In genomic region chr1:56915960-56916359, GRCh38 we compare ENCODE assay signal across 24 cellular contexts. TPM values are rescaled to one million over a fixed set of nuclear protein-coding genes. Genes with fewer than 3 reads are reported as not detected.
DNase-seq lines count a peak whose midpoint lies in the region; ATAC-seq and TF ChIP-seq lines count a peak whose summit lies in the region.
"Had no signal": no experiment of that assay in that cellular context is flagged by ENCODE, and none has a peak within 500 bp of the region (broad histone marks: within the 10 kb centered on the region; RNA-seq: fewer than 3 reads in every experiment).

No MANE protein-coding gene starts in this region.

- H2BK120ac ChIP-seq in IMR-90 (ENCODE audit: low read depth, low read length) (no peak overlapping the region), H9 (ENCODE audit: low read depth, low read length, poor library complexity, severe bottlenecking) (no peak overlapping the region)

- peaks cover 10 to 13% of the 10 kb centered on the region in 2 experiments for H3K4me1 Mint-ChIP-seq in H9
- H3K4me1 Mint-ChIP-seq: activated CD4-positive, alpha-beta T cell treated with anti-CD3 and anti-CD28 coated beads for 36 hours; activated CD8-positive, alpha-beta memory T cell treated with anti-CD3 and anti-CD28 coated beads, Interleukin-2, amount 10 ng/mL, durations not matched to agents 7 days and 5 days; activated naive CD8-positive, alpha-beta T cell treated with anti-CD3 and anti-CD28 coated beads, Interleukin-2, amount 10 ng/mL, durations not matched to agents 7 days and 5 days; activated T-helper 17 cell treated with anti-CD3 and anti-CD28 coated beads, Interleukin-2, amount 50 U/mL, for 72 hours had no signal

- in situ Hi-C loops in IMR-90 (cut with MboI; ENCODE audit: low sequenced_read_pairs) (no loop called here), brain microvascular endothelial cell (cut with HindIII; ENCODE audit: low pct_ligation_motif_present, low sequenced_read_pairs) (no loop called here)

- H4K20me1 ChIP-seq in IMR-90 (ENCODE audit: insufficient read depth, low read length) (no peaks in the 10 kb centered on the region), H9 (ENCODE audit: control insufficient read depth, insufficient read depth, insufficient read length) (no peaks in the 10 kb centered on the region)

- intact Hi-C loops in IMR-90 (cut with micrococcal nuclease) = no loop called here
- intact Hi-C loops in left cardiac atrium (cut with DNase I) = no loop called here

- POLR2A ChIA-PET in IMR-90 (lab: Charles Lee; ENCODE audit: unreplicated experiment) = no interaction called here

- H3K14ac ChIP-seq in IMR-90 (replicated peaks; ENCODE audit: low read depth, low read length) = no peak overlapping the region
- H3K14ac ChIP-seq in H9 (ENCODE audit: insufficient read depth, low read length) = no peak overlapping the region

- TF ChIP-seq CTCF in IMR-90 (conservative IDR thresholded peaks at IDR 0.05; ENCODE audit: low read depth, low read length) (no peak), H9 (conservative IDR thresholded peaks at IDR 0.05) (no peak), brain microvascular endothelial cell (IDR thresholded peaks at IDR 0.05; ENCODE audit: low read depth, low read length, missing control alignments) (no peak)

- no peaks in the 10 kb centered on the region; the same call in 1 of the 2 replicates for H3K9me1 ChIP-seq in IMR-90 (ENCODE audit: insufficient read depth, low read length)

- H3K4me2 ChIP-seq in IMR-90 (ENCODE audit: low read depth, low read length) (no peak overlapping the region), H9 (ENCODE audit: insufficient read depth, insufficient read length, low read length) (no peak overlapping the region)

- WGBS in IMR-90 (ENCODE audit: extremely low coverage in 2 of 2, insufficient read length in 1 of 2), 2 experiments = no CpG with 5 or more reads among the region's 4 CpGs
- no CpG with 5 or more reads among the region's 4 CpGs for WGBS in H9 (ENCODE audit: extremely low coverage, insufficient read length, low lambda C conversion rate)

- H4K91ac ChIP-seq in IMR-90 (ENCODE audit: insufficient read depth, low read depth, low read length) = no peak overlapping the region
- no peak overlapping the region for H4K91ac ChIP-seq in H9 (ENCODE audit: insufficient read length, low read depth, low read length)

- H3K4ac ChIP-seq in IMR-90 (ENCODE audit: low read depth, low read length) = no peak overlapping the region
- no peak overlapping the region for H3K4ac ChIP-seq in H9 (ENCODE audit: low read depth, low read length)

- no peak overlapping the region for H3K27ac ChIP-seq in IMR-90 (ENCODE audit: insufficient read depth, low read length)
- H3K27ac ChIP-seq in H9 (ENCODE audit: insufficient read length, low read depth, low read length) = no peak overlapping the region
- no peak overlapping the region for H3K27ac ChIP-seq in brain microvascular endothelial cell

- BruUV-seq in IMR-90 (replicated peaks; lab: Mats Ljungman, UMichigan) = no TSS peak

- H3K18ac ChIP-seq in IMR-90 (ENCODE audit: low read depth, low read length) = no peak overlapping the region
- H3K18ac ChIP-seq in H9 (ENCODE audit: insufficient read length, low read depth, low read length) = no peak overlapping the region

- no peak overlapping the region for H3K27ac Mint-ChIP-seq in H9
- H3K27ac Mint-ChIP-seq: activated CD4-positive, alpha-beta T cell treated with anti-CD3 and anti-CD28 coated beads for 36 hours; activated CD8-positive, alpha-beta memory T cell treated with anti-CD3 and anti-CD28 coated beads, Interleukin-2, amount 10 ng/mL, durations not matched to agents 7 days and 5 days; activated naive CD8-positive, alpha-beta T cell treated with anti-CD3 and anti-CD28 coated beads, Interleukin-2, amount 10 ng/mL, durations not matched to agents 7 days and 5 days; activated T-helper 17 cell treated with anti-CD3 and anti-CD28 coated beads, Interleukin-2, amount 50 U/mL, for 72 hours; brain had no signal

- CTCF ChIA-PET in IMR-90 (lab: Yijun Ruan, JAX) = no interaction called here

- H3K4me1 ChIP-seq in IMR-90 (ENCODE audit: control insufficient read depth, insufficient read depth, low read length) = peaks cover 2% of the 10 kb centered on the region; the same call in 1 of the 2 replicates
- no peaks in the 10 kb centered on the region for H3K4me1 ChIP-seq in H9 (ENCODE audit: insufficient read depth, low read length)

- H3K9me3 ChIP-seq in IMR-90 (ENCODE audit: control insufficient read depth, insufficient read depth, low read length) (no peaks in the 10 kb centered on the region), H9 (ENCODE audit: control insufficient read depth, low read depth, low read length) (no peaks in the 10 kb centered on the region)

- no peaks in the 10 kb centered on the region for H3K79me2 ChIP-seq in H9 (ENCODE audit: insufficient read depth, low read length)

- H3K27me3 ChIP-seq in IMR-90 (ENCODE audit: control insufficient read depth, insufficient read depth, low read length) (peaks cover 2% of the 10 kb centered on the region; the same call in 1 of the 2 replicates), H9 (ENCODE audit: insufficient read depth, low read length) (no peaks in the 10 kb centered on the region), brain microvascular endothelial cell (replicated peaks) (no peaks in the 10 kb centered on the region)

- no peak overlapping the region for H2AK9ac ChIP-seq in IMR-90 (replicated peaks; ENCODE audit: low read depth, low read length, poor library complexity)

- H4K8ac ChIP-seq in IMR-90 (ENCODE audit: low read depth in 2 of 2, low read length in 2 of 2) = no peak overlapping the region
- no peak overlapping the region for H4K8ac ChIP-seq in H9 (replicated peaks; ENCODE audit: insufficient read length, low read depth, low read length)

- no peaks in the 10 kb centered on the region for H3K79me1 ChIP-seq in IMR-90 (ENCODE audit: low read depth in 1 of 2, low read length in 2 of 2)
- H3K79me1 ChIP-seq in H9 (ENCODE audit: insufficient read depth, low read depth, low read length, poor library complexity, severe bottlenecking) = no peaks in the 10 kb centered on the region

- dilution Hi-C loops in IMR-90 (cut with HindIII; ENCODE audit: low sequenced_read_pairs, unreplicated experiment) = no loop called here

- H3K56ac ChIP-seq in IMR-90 (ENCODE audit: extremely low read depth, insufficient read depth, low read length) (no peak overlapping the region), H9 (ENCODE audit: insufficient read length, low read depth, low read length) (no peak overlapping the region)

- no peak overlapping the region for H2AFZ ChIP-seq in IMR-90 (replicated peaks; ENCODE audit: low read length, poor library complexity)
- no peak overlapping the region for H2AFZ ChIP-seq in H9 (ENCODE audit: low read length)

- no peaks in the 10 kb centered on the region; a peak in 1 of 5 replicates for H3K9me3 Mint-ChIP-seq in H9
- H3K9me3 Mint-ChIP-seq: activated naive CD8-positive, alpha-beta T cell treated with anti-CD3 and anti-CD28 coated beads, Interleukin-2, amount 10 ng/mL, durations not matched to agents 7 days and 5 days; activated T-helper 17 cell treated with anti-CD3 and anti-CD28 coated beads, Interleukin-2, amount 50 U/mL, for 72 hours had no signal

- TF ChIP-seq RAD21 in IMR-90 (IDR thresholded peaks at IDR 0.05; ENCODE audit: low read length) = no peak

- no peaks in the 10 kb centered on the region for H3K23me2 ChIP-seq in H9 (ENCODE audit: insufficient read length, low read depth, low read length, poor library complexity, severe bottlenecking)

- no peak overlapping the region for H3K23ac ChIP-seq in IMR-90 (ENCODE audit: low read depth, low read length)
- no peak overlapping the region for H3K23ac ChIP-seq in H9 (ENCODE audit: insufficient read length, low read depth, low read length)

- H3K9ac ChIP-seq in IMR-90 (ENCODE audit: low read depth, low read length) = no peak overlapping the region
- no peak overlapping the region for H3K9ac ChIP-seq in H9 (ENCODE audit: extremely low read depth, insufficient read length, low read length)

- H2BK20ac ChIP-seq in IMR-90 (ENCODE audit: low read depth, low read length) = no peak overlapping the region
- H2BK20ac ChIP-seq in H9 (ENCODE audit: low read depth, low read length, poor library complexity, severe bottlenecking) = no peak overlapping the region

- TF ChIP-seq POLR2A in IMR-90 (IDR thresholded peaks at IDR 0.05; ENCODE audit: low read depth, low read length) = no peak

- H3K4me3 Mint-ChIP-seq in H9 = no peak overlapping the region
- H3K4me3 Mint-ChIP-seq: activated CD4-positive, alpha-beta T cell treated with anti-CD3 and anti-CD28 coated beads for 36 hours; activated CD8-positive, alpha-beta memory T cell treated with anti-CD3 and anti-CD28 coated beads, Interleukin-2, amount 10 ng/mL, durations not matched to agents 7 days and 5 days; activated naive CD8-positive, alpha-beta T cell treated with anti-CD3 and anti-CD28 coated beads, Interleukin-2, amount 10 ng/mL, durations not matched to agents 7 days and 5 days; activated T-helper 17 cell treated with anti-CD3 and anti-CD28 coated beads, Interleukin-2, amount 50 U/mL, for 72 hours; brain had no signal

- H2BK15ac ChIP-seq in IMR-90 (ENCODE audit: low read depth, low read length) = no peak overlapping the region
- no peak overlapping the region for H2BK15ac ChIP-seq in H9 (ENCODE audit: low read depth, low read length)

- no peak overlapping the region for H4K5ac ChIP-seq in IMR-90 (ENCODE audit: low read depth, low read length)
- no peak overlapping the region for H4K5ac ChIP-seq in H9 (ENCODE audit: insufficient read length, low read depth, low read length)

- no peak overlapping the region for H2BK12ac ChIP-seq in H9 (ENCODE audit: insufficient read length, low read depth, low read length)

- peaks cover 7% of the 10 kb centered on the region for H3K27me3 Mint-ChIP-seq in H9 (ENCODE audit: low read depth)
- H3K27me3 Mint-ChIP-seq: activated CD8-positive, alpha-beta memory T cell treated with anti-CD3 and anti-CD28 coated beads, Interleukin-2, amount 10 ng/mL, durations not matched to agents 7 days and 5 days; activated naive CD8-positive, alpha-beta T cell treated with anti-CD3 and anti-CD28 coated beads, Interleukin-2, amount 10 ng/mL, durations not matched to agents 7 days and 5 days had no signal

- H3K36me3 ChIP-seq in IMR-90 (ENCODE audit: control insufficient read depth, insufficient read depth, low read length) (no peaks in the 10 kb centered on the region), brain microvascular endothelial cell (replicated peaks) (no peaks in the 10 kb centered on the region)

- no peak overlapping the region for H3K4me3 ChIP-seq in IMR-90 (ENCODE audit: insufficient read depth, low read depth, low read length)
- no peak overlapping the region for H3K4me3 ChIP-seq in brain microvascular endothelial cell (ENCODE audit: low read depth, low read length)
- H3K4me3 ChIP-seq: GM12878 had no signal

- H2BK5ac ChIP-seq in IMR-90 (ENCODE audit: low read depth, low read length, poor library complexity, severe bottlenecking) (no peak overlapping the region), H9 (ENCODE audit: insufficient read length, low read length) (no peak overlapping the region)

- H3T11ph ChIP-seq in H9 (ENCODE audit: low read length) = no peak overlapping the region

- no peaks in the 10 kb centered on the region for H3K36me3 Mint-ChIP-seq in H9 (ENCODE audit: insufficient read depth in 1 of 3, low read depth in 3 of 3)
- H3K36me3 Mint-ChIP-seq: activated CD8-positive, alpha-beta memory T cell treated with anti-CD3 and anti-CD28 coated beads, Interleukin-2, amount 10 ng/mL, durations not matched to agents 7 days and 5 days; activated naive CD8-positive, alpha-beta T cell treated with anti-CD3 and anti-CD28 coated beads, Interleukin-2, amount 10 ng/mL, durations not matched to agents 7 days and 5 days; brain had no signal

- no peak for DNase-seq in IMR-90
- DNase-seq in NCI-H2171 (lab: John Stamatoyannopoulos, UW) = peak; percentile 10
- DNase-seq in left cardiac atrium = no peak
- peak; percentile 74 for DNase-seq in mucosa of gallbladder (ENCODE audit: low spot score)
- no peak for DNase-seq in H9
- DNase-seq in CD1c-positive myeloid dendritic cell (ENCODE audit: extremely low spot score) = no peak
- DNase-seq in brain microvascular endothelial cell = no peak
- DNase-seq: activated CD4-positive, alpha-beta T cell treated with anti-CD3 and anti-CD28 coated beads for 36 hours; activated CD8-positive, alpha-beta memory T cell treated with anti-CD3 and anti-CD28 coated beads, Interleukin-2, amount 10 ng/mL, durations not matched to agents 7 days and 5 days; activated naive CD8-positive, alpha-beta T cell treated with anti-CD3 and anti-CD28 coated beads, Interleukin-2, amount 10 ng/mL, durations not matched to agents 7 days and 5 days; AML-193; Calu3; foreskin fibroblast; GDM1; NCI-H774; stimulated activated CD4-positive, alpha-beta T cell treated with anti-CD3 and anti-CD28 coated beads, Interleukin-2, amount 100 ng/mL, for 48 hours had no signal

- H2AK5ac ChIP-seq in IMR-90 (ENCODE audit: low read depth, low read length) = no peak overlapping the region
- H2AK5ac ChIP-seq in H9 (ENCODE audit: insufficient read length, low read length) = no peak overlapping the region

- ATAC-seq in IMR-90 (ENCODE audit: low read depth) (no peak), left cardiac atrium (peak; percentile 44 to 59), GM18867 (IDR thresholded peaks at IDR 0.05; ENCODE audit: unreplicated experiment) (no peak)
- ATAC-seq: activated CD4-positive, alpha-beta T cell treated with anti-CD3 and anti-CD28 coated beads for 36 hours; activated CD8-positive, alpha-beta memory T cell treated with anti-CD3 and anti-CD28 coated beads, Interleukin-2, amount 10 ng/mL, durations not matched to agents 7 days and 5 days; activated T-helper 17 cell treated with anti-CD3 and anti-CD28 coated beads, Interleukin-2, amount 50 U/mL, for 72 hours; GM12878 had no signal

RNA-seq across cellular contexts. Expression of gene C8B, which starts 49.9 kb away (rescaled TPM):
- total RNA-seq in IMR-90 (2012; rRNA removed) = not detected in 2 replicates
- polyA plus RNA-seq in IMR-90 (2012; rRNA removed) = not detected in 2 replicates
- not detected in 2 replicates for polyA plus RNA-seq in IMR-90 (2012; cell fraction: cytosol; rRNA removed)
- not detected in 2 replicates for polyA plus RNA-seq in IMR-90 (2012; cell fraction: nucleus; rRNA removed; ENCODE audit: low replicate concordance)
- not detected for total RNA-seq in left cardiac atrium
- 1.9 TPM for total RNA-seq in mucosa of gallbladder
- not detected in 2 replicates for total RNA-seq in H9 (2021)
- total RNA-seq: activated CD4-positive, alpha-beta T cell treated with anti-CD3 and anti-CD28 coated beads for 36 hours; activated CD8-positive, alpha-beta memory T cell treated with anti-CD3 and anti-CD28 coated beads, Interleukin-2, amount 10 ng/mL, durations not matched to agents 7 days and 5 days; activated naive CD8-positive, alpha-beta T cell treated with anti-CD3 and anti-CD28 coated beads, Interleukin-2, amount 10 ng/mL, durations not matched to agents 7 days and 5 days; activated T-helper 17 cell treated with anti-CD3 and anti-CD28 coated beads, Interleukin-2, amount 50 U/mL, for 72 hours; Calu3; endothelial cell of umbilical vein; GM12878; lower leg skin; osteoblast; temporal lobe had no signal
- polyA plus RNA-seq: endothelial cell of umbilical vein, GM12878 had no signal

Comparison
In these comparisons a context has a peak if more than half of its experiments do, and no peak if none do; other contexts are left out.
1. ATAC-seq: peak in left cardiac atrium (2 of 2); none in IMR-90 (single experiment) and GM18867 (single experiment).
2. DNase-seq: peak in NCI-H2171 (single experiment) and mucosa of gallbladder (single experiment); none in IMR-90 (single experiment), left cardiac atrium (single experiment), H9 (single experiment), CD1c-positive myeloid dendritic cell (single experiment) and brain microvascular endothelial cell (single experiment).